8 cellular contexts compared by ENCODE assay signal in genomic region chr3:134308350-134308891, GRCh38. TPM values are rescaled to one million over a fixed set of nuclear protein-coding genes. Genes with fewer than 3 reads are reported as not detected.
DNase-seq lines count a peak whose midpoint lies in the region; ATAC-seq, FAIRE-seq and TF ChIP-seq lines count a peak whose summit lies in the region.

No MANE protein-coding gene starts in this region.

- peaks cover 2% of the 10 kb centered on the region for H3K4me1 Mint-ChIP-seq in activated naive CD4-positive, alpha-beta T cell treated with anti-CD3 and anti-CD28 coated beads for 36 hours (ENCODE audit: low read depth)

- FAIRE-seq in pancreas (lab: Jason Lieb, UNC) = no peak

- WGBS in pancreas, 2 donors = 5 to 7% methylated on average over 11 of the region's 11 CpGs

- in situ Hi-C loops in SK-MEL-5 (cut with HindIII; ENCODE audit: low pct_unique_long_range_greater_than_20kb, low sequenced_read_pairs) = no loop called here

- H3K9me3 ChIP-seq in AG04450 (ENCODE audit: control insufficient read depth, insufficient read depth, low read length) (peaks cover 3% of the 10 kb centered on the region; the same call in 1 of the 2 replicates), pancreas (no peaks in the 10 kb centered on the region), thoracic aorta (no peaks in the 10 kb centered on the region)

- H3K27me3 Mint-ChIP-seq in activated naive CD4-positive, alpha-beta T cell treated with anti-CD3 and anti-CD28 coated beads for 36 hours (ENCODE audit: low read depth) = peaks cover 20% of the 10 kb centered on the region

- H3K27me3 ChIP-seq in AG04450 (ENCODE audit: control insufficient read depth, insufficient read depth, low read length) (no peaks in the 10 kb centered on the region), pancreas (no peaks in the 10 kb centered on the region), thoracic aorta (replicated peaks; ENCODE audit: insufficient read depth) (no peaks in the 10 kb centered on the region)

- no peak overlapping the region for H3K4me3 Mint-ChIP-seq in activated naive CD4-positive, alpha-beta T cell treated with anti-CD3 and anti-CD28 coated beads for 36 hours

- DNase-seq in AG04450 (ENCODE audit: low read depth, low spot score) (peak; percentile 59), LoVo (ENCODE audit: low spot score) (peak; percentile 83), SK-MEL-5 (ENCODE audit: low read depth, low spot score) (peak; percentile 80), globus pallidus (ENCODE audit: low spot score) (peak; percentile 86), pancreas (peak; percentile 63 to 90 (median 80)), thoracic aorta (ENCODE audit: low spot score) (peak; percentile 49)
- DNase-seq in activated naive CD4-positive, alpha-beta T cell treated with anti-CD3 and anti-CD28 coated beads for 36 hours = peak; percentile 86

- H3K4me1 ChIP-seq in pancreas (peaks cover 0 to 8% (median 8%) of the 10 kb centered on the region in 3 donors), thoracic aorta (ENCODE audit: control insufficient read depth in 1 of 2, low read depth in 2 of 2) (peaks cover 21 to 37% of the 10 kb centered on the region in 2 donors)

- CTCF ChIA-PET in AG04450 (lab: Charles Lee) = interaction anchor here (0.6 to 7.8 kb wide), 46 partner anchors 9 to 447 kb away, joined by 3 to 306 read pairs (median 4); partner anchors contain the start of genes ANAPC13 and CEP63
- CTCF ChIA-PET in activated naive CD4-positive, alpha-beta T cell treated with anti-CD3 and anti-CD28 coated beads for 36 hours (lab: Charles Lee) = interaction anchor here (0.7 to 7.4 kb wide), 24 partner anchors 9 to 186 kb away, joined by 3 to 95 read pairs (median 4); no protein-coding TSS in a partner anchor

- no peaks in the 10 kb centered on the region for H3K36me3 Mint-ChIP-seq in activated naive CD4-positive, alpha-beta T cell treated with anti-CD3 and anti-CD28 coated beads for 36 hours (ENCODE audit: low read depth)

- peak; percentile 48 for ATAC-seq in GM19351 (IDR thresholded peaks at IDR 0.05; ENCODE audit: unreplicated experiment)
- peak; percentile 36 to 84 (median 69) for ATAC-seq in pancreas
- ATAC-seq in thoracic aorta (ENCODE audit: insufficient number of reproducible peaks, low FRiP score, low read depth) = no peak

- POLR2A ChIA-PET in AG04450 (lab: Yijun Ruan, JAX) = interaction anchor here (1.0 to 2.9 kb wide), 9 partner anchors 50 to 175 kb away, joined by 3 to 15 read pairs (median 4); partner anchors contain the start of gene AMOTL2

- H3K27ac Mint-ChIP-seq in activated naive CD4-positive, alpha-beta T cell treated with anti-CD3 and anti-CD28 coated beads for 36 hours = no peak overlapping the region

- H3K9me3 Mint-ChIP-seq in activated naive CD4-positive, alpha-beta T cell treated with anti-CD3 and anti-CD28 coated beads for 36 hours = no peaks in the 10 kb centered on the region

- H3K4me3 ChIP-seq in AG04450 (ENCODE audit: low read depth, low read length) (peak overlapping the region; percentile 31; the same call in 1 of the 2 replicates), pancreas (no peak overlapping the region), thoracic aorta (peak overlapping the region; percentile 60)

- TF ChIP-seq CTCF in AG04450 (IDR thresholded peaks at IDR 0.05; ENCODE audit: low read depth, low read length) (peak; percentile 100), pancreas (IDR thresholded peaks at IDR 0.05) (peak; percentile 88 to 98 (median 96)), thoracic aorta (IDR thresholded peaks at IDR 0.05) (peak; percentile 100)

- H3K27ac ChIP-seq in AG04450 (ENCODE audit: low read depth, low read length) (peak overlapping the region; percentile 52), pancreas (peak overlapping the region; percentile 17 to 54 (median 42)), thoracic aorta (peak overlapping the region; percentile 74 to 93)

- intact Hi-C loops in activated naive CD4-positive, alpha-beta T cell treated with anti-CD3 and anti-CD28 coated beads for 36 hours (cut with micrococcal nuclease) = loop anchor here (1.0 kb wide), 6 partner anchors 70 to 184 kb away; no protein-coding TSS in a partner anchor
- intact Hi-C loops in pancreas (cut with DNase I) = loop anchor here in 2 of 3 donors (5.0 kb wide), 1 partner anchor 164 kb away; no protein-coding TSS in a partner anchor

- no peaks in the 10 kb centered on the region for H3K36me3 ChIP-seq in pancreas
- H3K36me3 ChIP-seq in thoracic aorta = no peaks in the 10 kb centered on the region

RNA-seq across cellular contexts. Expression of gene RYK, which starts 57.8 kb away (rescaled TPM):
- polyA plus RNA-seq in AG04450 (2011; rRNA removed) (67.6 and 74.5 TPM in 2 replicates), pancreas (10 to 100 TPM; 13.8 to 22.8 TPM)
- polyA minus RNA-seq in AG04450 (2011; rRNA and poly(A)+ RNA removed) = 61.1 and 70.2 TPM in 2 replicates
- total RNA-seq in SK-MEL-5 (2014; rRNA removed; shearing (Covaris generic)) = 72.1 and 79.0 TPM in 2 replicates
- polyA plus RNA-seq in SK-MEL-5 (2015; cell fraction: cytosol; rRNA removed) = 45.9 and 55.5 TPM in 2 replicates
- 206 and 233 TPM in 2 replicates for polyA plus RNA-seq in SK-MEL-5 (2015; cell fraction: nucleus; rRNA removed)
- 10 to 100 TPM; 19.5 to 19.7 TPM for total RNA-seq in activated naive CD4-positive, alpha-beta T cell treated with anti-CD3 and anti-CD28 coated beads for 36 hours
- total RNA-seq in pancreas (10 to 100 TPM; 14.9 to 31.9 (median 20.5) TPM), thoracic aorta (10 to 100 TPM; 50.9 to 74.1 TPM)

Comparison
In these comparisons a context has a peak if more than half of its experiments do, and no peak if none do; other contexts are left out.
1. H3K4me3 ChIP-seq: peak in AG04450 (single experiment) and thoracic aorta (single experiment); none in pancreas (0 of 4).
2. Peak in every context shown above with its lines, with median percentiles within 50 percentile points of each other: DNase-seq, H3K27ac ChIP-seq and CTCF ChIP-seq.